ENCODE assay signal across 24 cellular contexts in genomic region chr21:41213081-41213480, GRCh38.
"Had no signal": no experiment of that assay in that cellular context is flagged by ENCODE, and none has a peak within 500 bp of the region (broad histone marks: within the 10 kb centered on the region; RNA-seq: fewer than 3 reads in every experiment).

No MANE protein-coding gene starts in this region.

- H3K27ac ChIP-seq: epithelial cell of prostate, esophagus muscularis mucosa, gastrocnemius medialis, left ventricle myocardium inferior, lower lobe of right lung, parathyroid adenoma, prostate gland, sigmoid colon, skin epidermis, testis, tibial nerve, upper lobe of right lung, vagina had no signal

- H3K4me3 Mint-ChIP-seq: memory B cell; natural killer cell treated with Interleukin-12 subunit alpha and Interleukin-12 subunit beta and Interleukin-15 and Interleukin-18, amount 100 ng/mL, for 72 hours; stimulated activated naive B cell treated with anti-CD40 and anti-IgM and Interleukin-4, amounts not matched to agents 10 μg/mL and 1 μg/mL and 100 μg/mL, for 72 hours; stimulated activated naive CD8-positive, alpha-beta T cell treated with anti-CD3 and anti-CD28 coated beads, Interleukin-15, amount 100 ng/mL, for 72 hours had no signal

- H3K27me3 ChIP-seq: esophagus muscularis mucosa, gastrocnemius medialis, sigmoid colon, testis, tibial nerve, upper lobe of right lung, vagina had no signal

- H3K36me3 Mint-ChIP-seq: natural killer cell treated with Interleukin-12 subunit alpha and Interleukin-12 subunit beta and Interleukin-15 and Interleukin-18, amount 100 ng/mL, for 72 hours had no signal

- H3K27ac Mint-ChIP-seq: memory B cell; natural killer cell treated with Interleukin-12 subunit alpha and Interleukin-12 subunit beta and Interleukin-15 and Interleukin-18, amount 100 ng/mL, for 72 hours; stimulated activated naive B cell treated with anti-CD40 and anti-IgM and Interleukin-4, amounts not matched to agents 10 μg/mL and 1 μg/mL and 100 μg/mL, for 72 hours; stimulated activated naive CD8-positive, alpha-beta T cell treated with anti-CD3 and anti-CD28 coated beads, Interleukin-15, amount 100 ng/mL, for 72 hours had no signal

- H3K4me3 ChIP-seq: esophagus muscularis mucosa, gastrocnemius medialis, left ventricle myocardium inferior, lower lobe of right lung, prostate gland, sigmoid colon, skin epidermis, testis, tibial nerve, upper lobe of right lung, vagina had no signal

- DNase-seq: dermis blood vessel endothelial cell; effector CD8-positive, alpha-beta T cell; gastrocnemius medialis; islet precursor cell; left ventricle myocardium inferior; lower lobe of right lung; midbrain; nucleus accumbens; stimulated activated CD4-positive, alpha-beta T cell treated with anti-CD3 and anti-CD28 coated beads, Interleukin-2, amount 100 ng/mL, for 24 hours; stimulated activated CD4-positive, alpha-beta T cell treated with anti-CD3 and anti-CD28 coated beads, Interleukin-4, amount 100 ng/mL, for 4 hours; stimulated activated naive B cell treated with anti-CD40 and anti-IgM and Interleukin-4, amounts not matched to agents 10 μg/mL and 1 μg/mL and 100 μg/mL, for 72 hours; stimulated activated naive CD8-positive, alpha-beta T cell treated with anti-CD3 and anti-CD28 coated beads, Interleukin-15, amount 100 ng/mL, for 72 hours; testis; upper lobe of right lung had no signal

- H3K4me1 Mint-ChIP-seq: stimulated activated naive CD8-positive, alpha-beta T cell treated with anti-CD3 and anti-CD28 coated beads, Interleukin-15, amount 100 ng/mL, for 72 hours had no signal

- H3K9me3 Mint-ChIP-seq: memory B cell; natural killer cell treated with Interleukin-12 subunit alpha and Interleukin-12 subunit beta and Interleukin-15 and Interleukin-18, amount 100 ng/mL, for 72 hours; stimulated activated naive CD8-positive, alpha-beta T cell treated with anti-CD3 and anti-CD28 coated beads, Interleukin-15, amount 100 ng/mL, for 72 hours had no signal

- H3K27me3 Mint-ChIP-seq: memory B cell had no signal
